Comparison of ENCODE assay signal across 8 cellular contexts in genomic region chr19:16628984-16629691, GRCh38. TPM values are rescaled to one million over a fixed set of nuclear protein-coding genes. Genes with fewer than 3 reads are reported as not detected.
DNase-seq lines count a peak whose midpoint lies in the region; ATAC-seq and TF ChIP-seq lines count a peak whose summit lies in the region.

No MANE protein-coding gene starts in this region.

- in situ Hi-C loops in IMR-90 (cut with MboI; ENCODE audit: low sequenced_read_pairs) = loop anchor here (5.0 kb wide), 1 partner anchor 47 kb away; no protein-coding TSS in a partner anchor

- no peak for TF ChIP-seq POLR2A in IMR-90 (IDR thresholded peaks at IDR 0.05; ENCODE audit: low read depth, low read length)

- BruUV-seq in IMR-90 (replicated peaks; lab: Mats Ljungman, UMichigan) = no TSS peak

- intact Hi-C loops in IMR-90 (cut with micrococcal nuclease) = loop anchor here (2.0 to 5.0 kb wide), 2 partner anchors 57 to 86 kb away; partner anchors contain the start of genes CHERP and SLC35E1

- H4K20me1 ChIP-seq in IMR-90 (ENCODE audit: insufficient read depth, low read length) = peaks cover 47% of the 10 kb centered on the region

- peak overlapping the region; percentile 98 for H2AFZ ChIP-seq in IMR-90 (replicated peaks; ENCODE audit: low read length, poor library complexity)
- H2AFZ ChIP-seq in neuron (ENCODE audit: low read depth, low read length) = peak overlapping the region; percentile 95

- H3K4ac ChIP-seq in IMR-90 (ENCODE audit: low read depth, low read length) = peak overlapping the region; percentile 90

- H3K23ac ChIP-seq in IMR-90 (ENCODE audit: low read depth, low read length) = peak overlapping the region; percentile 89

- H3K14ac ChIP-seq in IMR-90 (replicated peaks; ENCODE audit: low read depth, low read length) = peak overlapping the region; percentile 88

- no peak overlapping the region for H2BK15ac ChIP-seq in IMR-90 (ENCODE audit: low read depth, low read length)

- H3K4me3 ChIP-seq in IMR-90 (ENCODE audit: insufficient read depth, low read depth, low read length) (peak overlapping the region; percentile 95), WERI-Rb-1 (ENCODE audit: low read depth, low read length) (peak overlapping the region; percentile 76), fibroblast of mammary gland (ENCODE audit: control insufficient read depth, low read depth, low read length) (peak overlapping the region; percentile 80), neuron (ENCODE audit: low read length) (peak overlapping the region; percentile 95)

- no CpG with 5 or more reads among the region's 23 CpGs for WGBS in IMR-90 (ENCODE audit: extremely low coverage in 2 of 2, insufficient read length in 1 of 2), 2 experiments

- CTCF ChIA-PET in IMR-90 (lab: Yijun Ruan, JAX) = no interaction called here
- CTCF ChIA-PET in GM10248 (lab: Yijun Ruan, JAX) = interaction anchor here (1.0 to 2.3 kb wide), 2 partner anchors 11 to 41 kb away, joined by 4 to 8 read pairs; no protein-coding TSS in a partner anchor

- H3K9me1 ChIP-seq in IMR-90 (ENCODE audit: insufficient read depth, low read length) = no peaks in the 10 kb centered on the region; the same call in 1 of the 2 replicates

- peak overlapping the region; percentile 51; the same call in 1 of the 2 replicates for H2BK120ac ChIP-seq in IMR-90 (ENCODE audit: low read depth, low read length)

- H3K36me3 ChIP-seq in IMR-90 (ENCODE audit: control insufficient read depth, insufficient read depth, low read length) (peaks cover 20% of the 10 kb centered on the region), WERI-Rb-1 (peaks cover 53% of the 10 kb centered on the region), neuron (ENCODE audit: insufficient read depth, low read length) (peaks cover 15% of the 10 kb centered on the region)

- no peak overlapping the region for H2BK20ac ChIP-seq in IMR-90 (ENCODE audit: low read depth, low read length)

- H3K27me3 ChIP-seq in IMR-90 (ENCODE audit: control insufficient read depth, insufficient read depth, low read length) (no peaks in the 10 kb centered on the region), WERI-Rb-1 (ENCODE audit: insufficient read depth, low read depth, severe bottlenecking) (no peaks in the 10 kb centered on the region), neuron (ENCODE audit: insufficient read depth, low read length) (no peaks in the 10 kb centered on the region)

- TF ChIP-seq CTCF in IMR-90 (conservative IDR thresholded peaks at IDR 0.05; ENCODE audit: low read depth, low read length) (no peak), WERI-Rb-1 (IDR thresholded peaks at IDR 0.05; ENCODE audit: low read depth, low read length) (no peak), fibroblast of mammary gland (conservative IDR thresholded peaks at IDR 0.05; ENCODE audit: control insufficient read depth, insufficient read depth, low read depth, low read length) (no peak), GM10248 (IDR thresholded peaks at IDR 0.05; ENCODE audit: control extremely low read depth, extremely low read depth, low read depth, missing control alignments) (no peak)

- dilution Hi-C loops in IMR-90 (cut with HindIII; ENCODE audit: low sequenced_read_pairs, unreplicated experiment) = no loop called here

- H3K18ac ChIP-seq in IMR-90 (ENCODE audit: low read depth, low read length) = no peak overlapping the region

- 0 out of 2 replicates have a peak, but pooled peaks cover 2% of the 10 kb centered on the region for H3K4me1 ChIP-seq in IMR-90 (ENCODE audit: control insufficient read depth, insufficient read depth, low read length)
- H3K4me1 ChIP-seq in neuron (ENCODE audit: insufficient read depth, low read length) = peaks cover 17% of the 10 kb centered on the region

- H2BK5ac ChIP-seq in IMR-90 (ENCODE audit: low read depth, low read length, poor library complexity, severe bottlenecking) = peak overlapping the region; percentile 90

- ATAC-seq in IMR-90 (ENCODE audit: low read depth) (no peak), HG03097 (IDR thresholded peaks at IDR 0.05; ENCODE audit: low FRiP score, unreplicated experiment) (no peak)

- H3K9me3 ChIP-seq in IMR-90 (ENCODE audit: control insufficient read depth, insufficient read depth, low read length) (no peaks in the 10 kb centered on the region), WERI-Rb-1 (ENCODE audit: severe bottlenecking) (no peaks in the 10 kb centered on the region), neuron (ENCODE audit: low read length) (no peaks in the 10 kb centered on the region)

- H2AK9ac ChIP-seq in IMR-90 (replicated peaks; ENCODE audit: low read depth, low read length, poor library complexity) = peak overlapping the region; percentile 97

- POLR2A ChIA-PET in IMR-90 (lab: Charles Lee; ENCODE audit: unreplicated experiment) (no interaction called here), GM10248 (lab: Yijun Ruan, JAX) (interaction anchor here (0.8 to 2.8 kb wide), 5 partner anchors 8 to 47 kb away, joined by 3 to 14 read pairs (median 5); partner anchors contain the start of genes SMIM7 and TMEM38A)

- peak overlapping the region; percentile 65 for H4K91ac ChIP-seq in IMR-90 (ENCODE audit: insufficient read depth, low read depth, low read length)

- TF ChIP-seq RAD21 in IMR-90 (IDR thresholded peaks at IDR 0.05; ENCODE audit: low read length) = no peak

- peak overlapping the region; percentile 26; the same call in 1 of the 2 replicates for H3K56ac ChIP-seq in IMR-90 (ENCODE audit: extremely low read depth, insufficient read depth, low read length)

- peak overlapping the region; percentile 89 for H3K9ac ChIP-seq in IMR-90 (ENCODE audit: low read depth, low read length)

- H3K27ac ChIP-seq in IMR-90 (ENCODE audit: insufficient read depth, low read length) (peak overlapping the region; percentile 90), WERI-Rb-1 (peak overlapping the region; percentile 98)

- DNase-seq in GM04504 (ENCODE audit: low read depth) (peak; percentile 68), IMR-90 (peak; percentile 72), WERI-Rb-1 (no peak), fibroblast of mammary gland (ENCODE audit: low read depth) (peak; percentile 76), GM10248 (ENCODE audit: extremely low spot score) (no peak), NCI-H345 treated with DMSO at 0.1 percent for 48 hours (lab: John Stamatoyannopoulos, UW; ENCODE audit: unreplicated experiment) (no peak)

- H4K8ac ChIP-seq in IMR-90 (ENCODE audit: low read depth in 2 of 2, low read length in 2 of 2) = peak overlapping the region; percentile 60 to 90

- peak overlapping the region; percentile 21 for H4K5ac ChIP-seq in IMR-90 (ENCODE audit: low read depth, low read length)

- H3K4me2 ChIP-seq in IMR-90 (ENCODE audit: low read depth, low read length) = peak overlapping the region; percentile 89

- H2AK5ac ChIP-seq in IMR-90 (ENCODE audit: low read depth, low read length) = peak overlapping the region; percentile 92

- peaks cover 9 to 64% of the 10 kb centered on the region in 2 experiments for H3K79me1 ChIP-seq in IMR-90 (ENCODE audit: low read depth in 1 of 2, low read length in 2 of 2)

TF ChIP-seq in IMR-90, 13 proteins besides CTCF, POLR2A, EP300 and RAD21:
- peak; percentile 88; the same call in 1 of the 2 replicates for TF ChIP-seq MXI1 (IDR thresholded peaks at IDR 0.05; ENCODE audit: borderline replicate concordance, low read depth, low read length)
- no peak for TF ChIP-seq FOS (IDR thresholded peaks at IDR 0.05; ENCODE audit: low read depth, low read length)
- no peak for TF ChIP-seq RFX5 (IDR thresholded peaks at IDR 0.05; ENCODE audit: low read depth, low read length)
- peak; percentile 45; the same call in 1 of the 2 replicates for TF ChIP-seq BHLHE40 (IDR thresholded peaks at IDR 0.05; ENCODE audit: low read depth, low read length)

RNA-seq across cellular contexts. Expression of gene MED26, which starts 1.1 kb away (rescaled TPM):
- 2.0 and 2.8 TPM in 2 replicates for total RNA-seq in IMR-90 (2012; rRNA removed)
- 4.0 and 4.9 TPM in 2 replicates for polyA plus RNA-seq in IMR-90 (2012; rRNA removed)
- polyA plus RNA-seq in IMR-90 (2012; cell fraction: cytosol; rRNA removed) = 2.8 and 5.3 TPM in 2 replicates
- polyA plus RNA-seq in IMR-90 (2012; cell fraction: nucleus; rRNA removed; ENCODE audit: low replicate concordance) = 7.1 and 11.7 TPM in 2 replicates

RNA-seq across cellular contexts. Expression of gene SMIM7, which starts 30.8 kb away (rescaled TPM):
- total RNA-seq in IMR-90 (2012; rRNA removed) = 55.7 and 68.6 TPM in 2 replicates
- polyA plus RNA-seq in IMR-90 (2012; rRNA removed) = 64.8 and 66.5 TPM in 2 replicates
- polyA plus RNA-seq in IMR-90 (2012; cell fraction: cytosol; rRNA removed) = 32.4 and 73.7 TPM in 2 replicates
- 15.9 and 45.2 TPM in 2 replicates for polyA plus RNA-seq in IMR-90 (2012; cell fraction: nucleus; rRNA removed; ENCODE audit: low replicate concordance)

RNA-seq across cellular contexts. Expression of gene TMEM38A, which starts 31.8 kb away (rescaled TPM):
- 1.4 and 2.0 TPM in 2 replicates for total RNA-seq in IMR-90 (2012; rRNA removed)
- 1.3 and 2.2 TPM in 2 replicates for polyA plus RNA-seq in IMR-90 (2012; rRNA removed)
- 1.3 and 2.7 TPM in 2 replicates for polyA plus RNA-seq in IMR-90 (2012; cell fraction: cytosol; rRNA removed)
- 1.7 and 1.9 TPM in 2 replicates for polyA plus RNA-seq in IMR-90 (2012; cell fraction: nucleus; rRNA removed; ENCODE audit: low replicate concordance)

RNA-seq across cellular contexts. Expression of gene SLC35E1, which starts 56.9 kb away (rescaled TPM):
- total RNA-seq in IMR-90 (2012; rRNA removed) = 22.6 and 25.8 TPM in 2 replicates
- 38.0 and 46.7 TPM in 2 replicates for polyA plus RNA-seq in IMR-90 (2012; rRNA removed)
- 18.1 and 27.8 TPM in 2 replicates for polyA plus RNA-seq in IMR-90 (2012; cell fraction: cytosol; rRNA removed)
- 33.2 and 71.8 TPM in 2 replicates for polyA plus RNA-seq in IMR-90 (2012; cell fraction: nucleus; rRNA removed; ENCODE audit: low replicate concordance)

Comparison
In these comparisons a context has a peak if more than half of its experiments do, and no peak if none do; other contexts are left out.
1. DNase-seq: peak in GM04504 (single experiment), IMR-90 (single experiment) and fibroblast of mammary gland (single experiment); none in WERI-Rb-1 (single experiment), GM10248 (single experiment) and NCI-H345 treated with DMSO at 0.1 percent for 48 hours (single experiment).
2. Peak in every context shown above with its lines, with median percentiles within 50 percentile points of each other: H3K4me3 ChIP-seq.